ENCODE assay signal across 12 cellular contexts in the genomic region with DNA sequence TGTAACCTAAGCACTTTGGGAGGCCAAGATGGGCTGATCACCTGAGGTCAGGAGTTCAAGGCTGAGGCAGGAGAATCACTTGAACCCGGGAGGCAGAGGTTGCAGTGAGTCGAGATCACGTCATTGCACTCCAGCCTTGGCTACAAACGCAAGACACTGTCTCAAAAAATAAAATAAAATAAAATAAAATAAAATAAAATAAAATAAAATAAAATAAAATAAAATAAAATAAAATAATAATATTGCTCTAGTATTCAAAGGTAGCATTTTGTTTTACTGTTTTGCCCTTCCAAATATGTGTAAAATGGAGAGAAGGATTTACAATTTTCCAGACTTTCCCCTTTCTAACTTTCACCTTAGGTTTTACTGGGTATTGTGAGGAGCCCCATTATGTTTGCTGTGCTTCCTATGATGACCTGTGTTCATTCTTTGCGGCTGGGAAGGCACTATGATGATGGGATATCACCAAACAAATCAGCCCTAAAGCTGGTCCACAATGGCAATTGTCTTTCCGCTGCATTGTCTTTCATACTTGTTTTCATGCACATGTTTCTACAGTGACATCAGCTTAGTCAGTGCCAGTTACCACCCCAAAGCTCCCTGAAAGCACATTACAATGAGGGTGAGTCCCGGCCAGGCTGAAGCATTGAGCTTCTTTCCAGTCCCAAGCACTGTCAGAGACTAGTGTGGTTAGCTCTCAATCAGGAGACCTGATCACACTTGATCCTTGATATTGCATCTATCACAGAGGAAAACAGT. TPM values are rescaled to one million over a fixed set of nuclear protein-coding genes. Genes with fewer than 3 reads are reported as not detected.
DNase-seq lines count a peak whose midpoint lies in the region; ATAC-seq and TF ChIP-seq lines count a peak whose summit lies in the region.
"Had no signal": no experiment of that assay in that cellular context is flagged by ENCODE, and none has a peak within 500 bp of the region (broad histone marks: within the 10 kb centered on the region; RNA-seq: fewer than 3 reads in every experiment).

No MANE protein-coding gene starts in this region.

- H3K4me2 ChIP-seq in MM.1S (ENCODE audit: low read depth, low read length), result peak overlapping the region; percentile 31; the same call in 1 of the 2 replicates

- H3K9me2 ChIP-seq in MM.1S (replicated peaks; ENCODE audit: insufficient read depth, low read length), result no peaks in the 10 kb centered on the region

- H3K36me3 ChIP-seq in MM.1S (replicated peaks; ENCODE audit: insufficient read depth, low read length), result no peaks in the 10 kb centered on the region
- H3K36me3 ChIP-seq: stomach had no signal

- peaks cover 6% of the 10 kb centered on the region for H3F3A ChIP-seq in MM.1S (ENCODE audit: insufficient read depth, low read length)

- H3K9me3 Mint-ChIP-seq in activated CD8-positive, alpha-beta memory T cell treated with anti-CD3 and anti-CD28 coated beads, Interleukin-2, amount 10 ng/mL, durations not matched to agents 7 days and 5 days (ENCODE audit: low read depth), result no peaks in the 10 kb centered on the region
- H3K9me3 Mint-ChIP-seq in stimulated activated effector memory CD8-positive, alpha-beta T cell treated with anti-CD3 and anti-CD28 coated beads, Interleukin-12 subunit alpha, Interleukin-12 subunit beta, amount 100 ng/mL, for 72 hours, result no peaks in the 10 kb centered on the region

- H3K4me3 Mint-ChIP-seq in activated CD8-positive, alpha-beta memory T cell treated with anti-CD3 and anti-CD28 coated beads, Interleukin-2, amount 10 ng/mL, durations not matched to agents 7 days and 5 days, result no peak overlapping the region
- H3K4me3 Mint-ChIP-seq in stimulated activated effector memory CD8-positive, alpha-beta T cell treated with anti-CD3 and anti-CD28 coated beads, Interleukin-12 subunit alpha, Interleukin-12 subunit beta, amount 100 ng/mL, for 72 hours, result no peak overlapping the region

- H3K27ac Mint-ChIP-seq in activated CD8-positive, alpha-beta memory T cell treated with anti-CD3 and anti-CD28 coated beads, Interleukin-2, amount 10 ng/mL, durations not matched to agents 7 days and 5 days, result no peak overlapping the region
- peak overlapping the region; percentile 81 for H3K27ac Mint-ChIP-seq in stimulated activated effector memory CD8-positive, alpha-beta T cell treated with anti-CD3 and anti-CD28 coated beads, Interleukin-12 subunit alpha, Interleukin-12 subunit beta, amount 100 ng/mL, for 72 hours

- TF ChIP-seq CTCF in MM.1S (IDR thresholded peaks at IDR 0.05; ENCODE audit: low read length), result no peak

- H3K36me3 Mint-ChIP-seq in activated CD8-positive, alpha-beta memory T cell treated with anti-CD3 and anti-CD28 coated beads, Interleukin-2, amount 10 ng/mL, durations not matched to agents 7 days and 5 days, result peaks cover 3% of the 10 kb centered on the region
- H3K36me3 Mint-ChIP-seq in stimulated activated effector memory CD8-positive, alpha-beta T cell treated with anti-CD3 and anti-CD28 coated beads, Interleukin-12 subunit alpha, Interleukin-12 subunit beta, amount 100 ng/mL, for 72 hours, result no peaks in the 10 kb centered on the region

- H3K79me2 ChIP-seq in MM.1S (ENCODE audit: low read length), result no peaks in the 10 kb centered on the region
- H3K79me2 ChIP-seq: parathyroid adenoma had no signal

- no peaks in the 10 kb centered on the region for H3K9me3 ChIP-seq in MM.1S (replicated peaks; ENCODE audit: insufficient read depth, low read length)
- H3K9me3 ChIP-seq: stomach had no signal

- no peak overlapping the region; the same call in 1 of the 2 replicates for H3K9ac ChIP-seq in MM.1S (ENCODE audit: low read length)
- H3K9ac ChIP-seq: parathyroid adenoma had no signal

- DNase-seq in activated CD8-positive, alpha-beta memory T cell treated with anti-CD3 and anti-CD28 coated beads, Interleukin-2, amount 10 ng/mL, durations not matched to agents 7 days and 5 days, result no peak
- no peak for DNase-seq in activated CD8-positive, alpha-beta memory T cell treated with anti-CD3 and anti-CD28 coated beads, Interleukin-2, amount 50 U/mL, for 4 hours
- DNase-seq in MM.1S (peak; percentile 57), mucosa of gallbladder (ENCODE audit: low spot score) (no peak), NCI-H524 treated with DMSO at 0.1 percent for 48 hours (lab: John Stamatoyannopoulos, UW) (no peak), NOMO-1 treated with dmso at 0.1 percent for 144 hours (lab: John Stamatoyannopoulos, UW; ENCODE audit: unreplicated experiment) (no peak)
- DNase-seq in stimulated activated effector memory CD8-positive, alpha-beta T cell treated with anti-CD3 and anti-CD28 coated beads, Interleukin-12 subunit alpha, Interleukin-12 subunit beta, amount 100 ng/mL, for 72 hours (ENCODE audit: low spot score in 2 of 2), result peak in 1 of 2 donors; percentile 70
- DNase-seq: stomach had no signal

- H3K27me3 Mint-ChIP-seq in activated CD8-positive, alpha-beta memory T cell treated with anti-CD3 and anti-CD28 coated beads, Interleukin-2, amount 10 ng/mL, durations not matched to agents 7 days and 5 days, result no peaks in the 10 kb centered on the region

- H4K20me1 ChIP-seq in MM.1S (ENCODE audit: insufficient read depth, low read length), result no peaks in the 10 kb centered on the region

- H3K4me1 Mint-ChIP-seq in activated CD8-positive, alpha-beta memory T cell treated with anti-CD3 and anti-CD28 coated beads, Interleukin-2, amount 10 ng/mL, durations not matched to agents 7 days and 5 days, result peaks cover 28% of the 10 kb centered on the region
- peaks cover 35% of the 10 kb centered on the region for H3K4me1 Mint-ChIP-seq in stimulated activated effector memory CD8-positive, alpha-beta T cell treated with anti-CD3 and anti-CD28 coated beads, Interleukin-12 subunit alpha, Interleukin-12 subunit beta, amount 100 ng/mL, for 72 hours

- CTCF ChIA-PET in activated CD8-positive, alpha-beta memory T cell treated with anti-CD3 and anti-CD28 coated beads, Interleukin-2, amount 10 ng/mL, durations not matched to agents 7 days and 5 days (lab: Charles Lee), result interaction anchor here (0.9 to 1.8 kb wide), 4 partner anchors 11 to 144 kb away, joined by 3 to 9 read pairs (median 4); no protein-coding TSS in a partner anchor

- H3K4me3 ChIP-seq in MM.1S (ENCODE audit: low read length), result no peak overlapping the region
- H3K4me3 ChIP-seq: stomach had no signal

- 0 out of 2 replicates have a peak overlapping the region, but pooled peaks have one; percentile 46 for H2AFZ ChIP-seq in MM.1S (ENCODE audit: low read length)
- H2AFZ ChIP-seq: parathyroid adenoma had no signal

- peak overlapping the region; percentile 65; the same call in 1 of the 2 replicates for H3K27ac ChIP-seq in MM.1S (ENCODE audit: low read length)
- H3K27ac ChIP-seq: foreskin keratinocyte, parathyroid adenoma, stomach had no signal

- peak; percentile 27 for ATAC-seq in activated CD8-positive, alpha-beta memory T cell treated with anti-CD3 and anti-CD28 coated beads, Interleukin-2, amount 10 ng/mL, durations not matched to agents 7 days and 5 days
- ATAC-seq in HG02610 (IDR thresholded peaks at IDR 0.05; ENCODE audit: unreplicated experiment), result peak; percentile 86
- ATAC-seq in stimulated activated effector memory CD8-positive, alpha-beta T cell treated with anti-CD3 and anti-CD28 coated beads, Interleukin-12 subunit alpha, Interleukin-12 subunit beta, amount 100 ng/mL, for 72 hours, result peak; percentile 73
- ATAC-seq: foreskin keratinocyte, Panc1 had no signal

- no peaks in the 10 kb centered on the region for H3K27me3 ChIP-seq in MM.1S (replicated peaks; ENCODE audit: insufficient read depth, low read length)
- H3K27me3 ChIP-seq: foreskin keratinocyte, stomach had no signal

- peaks cover 20% of the 10 kb centered on the region for H3K4me1 ChIP-seq in MM.1S (ENCODE audit: low read length)
- H3K4me1 ChIP-seq: foreskin keratinocyte, parathyroid adenoma, stomach had no signal

RNA-seq across cellular contexts. Expression of a gene that starts 50.8 kb away (rescaled TPM):
- 1 to 10 TPM; 1.7 to 2.9 TPM for total RNA-seq in activated CD8-positive, alpha-beta memory T cell treated with anti-CD3 and anti-CD28 coated beads, Interleukin-2, amount 10 ng/mL, durations not matched to agents 7 days and 5 days
- 0.20 TPM for total RNA-seq in mucosa of gallbladder
- total RNA-seq: foreskin keratinocyte had no signal

Comparison
In these comparisons a context has a peak if more than half of its experiments do, and no peak if none do; other contexts are left out.
1. ATAC-seq: peak in every context shown above with its lines; median percentile 86 in HG02610; 73 in stimulated activated effector memory CD8-positive, alpha-beta T cell treated with anti-CD3 and anti-CD28 coated beads, Interleukin-12 subunit alpha, Interleukin-12 subunit beta, amount 100 ng/mL, for 72 hours; 27 in activated CD8-positive, alpha-beta memory T cell treated with anti-CD3 and anti-CD28 coated beads, Interleukin-2, amount 10 ng/mL, durations not matched to agents 7 days and 5 days.